ENCODE assay signal across 27 cellular contexts in the genomic region with DNA sequence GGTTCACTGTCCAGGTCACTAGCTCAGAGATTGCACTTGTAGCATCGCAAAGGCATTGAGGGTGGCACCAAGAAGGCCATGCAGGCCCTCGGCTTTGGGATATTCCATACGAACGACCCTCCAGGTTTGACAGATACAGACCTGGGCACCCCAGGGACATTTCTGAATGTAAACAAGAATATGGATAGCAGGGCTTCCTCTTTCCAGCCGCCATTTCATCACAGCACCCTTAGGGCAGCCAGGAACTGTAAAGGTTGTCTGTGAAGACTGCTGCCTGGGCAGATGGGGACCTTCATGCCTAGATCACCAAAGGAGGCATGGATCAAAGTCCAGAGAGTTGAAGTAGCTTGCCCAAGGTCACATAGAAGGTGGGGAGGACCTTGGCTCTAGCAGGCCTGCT.
"Had no signal": no experiment of that assay in that cellular context is flagged by ENCODE, and none has a peak within 500 bp of the region (broad histone marks: within the 10 kb centered on the region; RNA-seq: fewer than 3 reads in every experiment).

No MANE protein-coding gene starts in this region.

- H3K27ac Mint-ChIP-seq: activated naive CD4-positive, alpha-beta T cell treated with anti-CD3 and anti-CD28 coated beads, Interleukin-2, amount 50 U/mL, for 72 hours; activated naive CD8-positive, alpha-beta T cell treated with anti-CD3 and anti-CD28 coated beads, Interleukin-2, amount 50 U/mL, for 24 hours had no signal

- H3K4me3 ChIP-seq: ascending aorta, body of pancreas, SJSA1 had no signal

- ATAC-seq: activated naive CD4-positive, alpha-beta T cell treated with anti-CD3 and anti-CD28 coated beads, Interleukin-2, amount 50 U/mL, for 72 hours; activated naive CD8-positive, alpha-beta T cell treated with anti-CD3 and anti-CD28 coated beads, Interleukin-2, amount 50 U/mL, for 24 hours; activated T-cell treated with anti-CD3 and anti-CD28 coated beads, Interleukin-2, amount 50 U/mL, for 4 hours; body of pancreas; PC-3; SK-N-SH treated with all-trans-retinoic acid at 6 μM for 48 hours had no signal

- H3K27me3 ChIP-seq: ascending aorta, body of pancreas, SJSA1 had no signal

- H3K36me3 Mint-ChIP-seq: activated naive CD4-positive, alpha-beta T cell treated with anti-CD3 and anti-CD28 coated beads, Interleukin-2, amount 50 U/mL, for 72 hours had no signal

- H3K36me3 ChIP-seq: ascending aorta, SJSA1 had no signal

- H3K9me3 ChIP-seq: ascending aorta, body of pancreas, SJSA1 had no signal

- H3K9me3 Mint-ChIP-seq: activated naive CD4-positive, alpha-beta T cell treated with anti-CD3 and anti-CD28 coated beads, Interleukin-2, amount 50 U/mL, for 72 hours; activated naive CD8-positive, alpha-beta T cell treated with anti-CD3 and anti-CD28 coated beads, Interleukin-2, amount 50 U/mL, for 24 hours; activated T-cell treated with anti-CD3 and anti-CD28 coated beads, Interleukin-2, amount 50 U/mL, for 4 hours had no signal

- H3K4me3 Mint-ChIP-seq: activated naive CD8-positive, alpha-beta T cell treated with anti-CD3 and anti-CD28 coated beads, Interleukin-2, amount 50 U/mL, for 24 hours; activated T-cell treated with anti-CD3 and anti-CD28 coated beads, Interleukin-2, amount 50 U/mL, for 4 hours had no signal

- DNase-seq: activated CD4-positive, CD25-positive, alpha-beta regulatory T cell; activated effector memory CD4-positive, alpha-beta T cell treated with anti-CD3 and anti-CD28 coated beads, Interleukin-2, amount 50 U/mL, for 16 hours; activated naive CD4-positive, alpha-beta T cell treated with Interleukin-2 at 50 U/mL for 16 hours; activated naive CD8-positive, alpha-beta T cell treated with anti-CD3 and anti-CD28 coated beads, Interleukin-2, amount 50 U/mL, for 24 hours; activated T-cell treated with anti-CD3 and anti-CD28 coated beads, Interleukin-2, amount 50 U/mL, for 4 hours; amniotic stem cell; body of pancreas; central memory CD4-positive, alpha-beta T cell; Kasumi-1; KBM-7; MV-4-11; NCI-H1105; NCI-H1436; NCI-H1694 treated with DMSO at 0.1 percent for 48 hours; NCI-H2029 treated with DMSO at 0.1 percent for 48 hours; NCI-H345; NCI-H510A; NCI-H69; PC-3; SHP77; T-helper 2 cell; T1000 had no signal

- H3K27ac ChIP-seq: ascending aorta, body of pancreas, VCaP had no signal

- H3K4me1 ChIP-seq: body of pancreas had no signal
